Comparison of ENCODE assay signal across 18 cellular contexts in genomic region chr14:36313898-36314297, GRCh38. TPM values are rescaled to one million over a fixed set of nuclear protein-coding genes. Genes with fewer than 3 reads are reported as not detected.
A peak's percentile ranks its signal among the peaks of the same experiment; 100 is the strongest.
DNase-seq lines count a peak whose midpoint lies in the region; ATAC-seq and TF ChIP-seq lines count a peak whose summit lies in the region.
"Had no signal": no experiment of that assay in that cellular context is flagged by ENCODE, and none has a peak within 500 bp of the region (broad histone marks: within the 10 kb centered on the region; RNA-seq: fewer than 3 reads in every experiment).

No MANE protein-coding gene starts in this region.

- in situ Hi-C loops in ACHN (cut with HindIII; ENCODE audit: low pct_ligation_motif_present, low pct_unique_long_range_greater_than_20kb, low sequenced_read_pairs), result no loop called here

- no peak overlapping the region for H3K4me3 ChIP-seq in epithelial cell of proximal tubule (ENCODE audit: low read depth, low read length)
- H3K4me3 ChIP-seq: esophagus squamous epithelium, tibial nerve had no signal

- peak; percentile 35 for TF ChIP-seq CTCF in epithelial cell of proximal tubule (conservative IDR thresholded peaks at IDR 0.05; ENCODE audit: low read depth, low read length)

- DNase-seq in ACHN (peak; percentile 28), DMS79 treated with DMSO at 0.1 percent for 48 hours (lab: John Stamatoyannopoulos, UW) (peak; percentile 88), NCI-H748 treated with DMSO at 0.1 percent for 48 hours (lab: John Stamatoyannopoulos, UW) (peak; percentile 21), epithelial cell of proximal tubule (ENCODE audit: low read depth) (no peak), activated T-cell treated with anti-CD3 and anti-CD28 coated beads for 4 hours (no peak)
- DNase-seq: activated CD4-positive, alpha-beta memory T cell treated with anti-CD3 and anti-CD28 coated beads for 36 hours; CD8-positive, alpha-beta T cell; esophagus squamous epithelium; hippocampal formation; natural killer cell; NCI-H526 treated with DMSO at 0.1 percent for 48 hours; right cardiac atrium; SHP77 treated with DMSO at 0.1 percent for 48 hours had no signal

- ATAC-seq in HG03520 (IDR thresholded peaks at IDR 0.05; ENCODE audit: unreplicated experiment), result no peak
- no peak for ATAC-seq in GM19463 (IDR thresholded peaks at IDR 0.05; ENCODE audit: unreplicated experiment)
- ATAC-seq in HG03571 (IDR thresholded peaks at IDR 0.05; ENCODE audit: unreplicated experiment), result no peak
- ATAC-seq: activated T-helper 17 cell treated with anti-CD3 and anti-CD28 coated beads, Interleukin-2, amount 50 U/mL, for 72 hours; CD8-positive, alpha-beta T cell; natural killer cell; right cardiac atrium had no signal

RNA-seq across cellular contexts. Expression of gene MBIP, which starts 6.5 kb away (rescaled TPM):
- total RNA-seq in epithelial cell of proximal tubule, result 10.1 and 12.9 TPM in 2 replicates

Comparison
In these comparisons a context has a peak if more than half of its experiments do, and no peak if none do; other contexts are left out.
1. DNase-seq: peak in ACHN (single experiment), DMS79 treated with DMSO at 0.1 percent for 48 hours (single experiment) and NCI-H748 treated with DMSO at 0.1 percent for 48 hours (single experiment); none in epithelial cell of proximal tubule (single experiment) and activated T-cell treated with anti-CD3 and anti-CD28 coated beads for 4 hours (single experiment).